ENCODE assay signal across 8 cellular contexts in the genomic region with DNA sequence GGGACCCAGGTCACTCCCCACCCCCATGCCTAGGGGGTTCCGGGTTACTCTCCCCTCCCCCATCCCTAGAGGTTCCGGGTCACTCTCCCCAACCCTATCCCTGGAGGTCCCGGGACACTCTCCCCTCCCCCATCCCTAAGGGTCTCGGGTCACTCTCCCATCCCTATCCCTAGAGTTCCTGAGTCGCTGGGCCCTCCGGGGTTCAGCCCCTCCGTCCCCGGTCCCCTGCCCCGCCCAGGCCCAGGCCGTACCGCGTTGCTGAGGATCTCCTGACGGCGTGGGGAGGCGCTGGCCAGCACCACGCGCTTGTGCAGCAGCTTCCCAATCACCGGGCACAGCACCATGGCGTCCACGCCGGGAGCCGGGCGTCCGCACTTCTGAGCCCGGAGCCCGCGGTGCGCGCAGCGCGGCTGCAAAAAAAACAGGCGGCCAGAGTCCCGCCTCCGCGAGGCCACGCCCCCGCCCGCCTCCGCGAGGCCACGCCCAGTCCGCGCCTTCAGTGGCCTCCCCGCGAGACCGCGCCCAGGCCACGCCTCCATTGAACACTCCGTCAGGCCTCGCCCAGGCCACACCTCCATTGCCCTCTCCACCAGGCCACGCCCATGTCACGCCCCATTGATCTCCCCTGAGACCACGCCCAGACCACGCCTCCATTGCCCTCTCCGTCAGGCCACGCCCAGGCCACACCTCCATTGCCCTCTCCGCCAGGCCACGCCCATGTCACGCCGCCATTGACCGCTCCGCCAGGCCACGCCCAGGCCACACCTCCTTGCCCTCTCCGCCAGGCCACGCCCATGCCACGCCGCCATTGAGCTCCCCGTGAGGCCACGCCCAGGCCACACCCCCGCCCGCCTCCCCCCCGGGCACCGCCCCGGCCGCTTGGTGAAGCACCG. TPM values are rescaled to one million over a fixed set of nuclear protein-coding genes. Genes with fewer than 3 reads are reported as not detected.
DNase-seq lines count a peak whose midpoint lies in the region; ATAC-seq and TF ChIP-seq lines count a peak whose summit lies in the region.

A gene with protein sequence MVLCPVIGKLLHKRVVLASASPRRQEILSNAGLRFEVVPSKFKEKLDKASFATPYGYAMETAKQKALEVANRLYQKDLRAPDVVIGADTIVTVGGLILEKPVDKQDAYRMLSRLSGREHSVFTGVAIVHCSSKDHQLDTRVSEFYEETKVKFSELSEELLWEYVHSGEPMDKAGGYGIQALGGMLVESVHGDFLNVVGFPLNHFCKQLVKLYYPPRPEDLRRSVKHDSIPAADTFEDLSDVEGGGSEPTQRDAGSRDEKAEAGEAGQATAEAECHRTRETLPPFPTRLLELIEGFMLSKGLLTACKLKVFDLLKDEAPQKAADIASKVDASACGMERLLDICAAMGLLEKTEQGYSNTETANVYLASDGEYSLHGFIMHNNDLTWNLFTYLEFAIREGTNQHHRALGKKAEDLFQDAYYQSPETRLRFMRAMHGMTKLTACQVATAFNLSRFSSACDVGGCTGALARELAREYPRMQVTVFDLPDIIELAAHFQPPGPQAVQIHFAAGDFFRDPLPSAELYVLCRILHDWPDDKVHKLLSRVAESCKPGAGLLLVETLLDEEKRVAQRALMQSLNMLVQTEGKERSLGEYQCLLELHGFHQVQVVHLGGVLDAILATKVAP (minus strand): TSS at position 413 of the 893 bp plus-strand sequence. CDS start 69 bp downstream, at position 344.

- POLR2A ChIA-PET in CD4-positive, alpha-beta memory T cell (lab: Charles Lee; ENCODE audit: partially characterized antibody) = no interaction called here
- POLR2A ChIA-PET in naive thymus-derived CD8-positive, alpha-beta T cell (lab: Charles Lee) = no interaction called here

- H3K36me3 ChIP-seq in CD4-positive, alpha-beta memory T cell (ENCODE audit: insufficient read depth, low read length) = no peaks in the 10 kb centered on the region
- H3K36me3 ChIP-seq in esophagus muscularis mucosa = no peaks in the 10 kb centered on the region

- H3K4me3 ChIP-seq in CD4-positive, alpha-beta memory T cell (ENCODE audit: low read length in 2 of 2) = peak within 1 kb of the TSS; percentile 78 to 94
- peak within 1 kb of the TSS; percentile 82 to 99 (median 98) for H3K4me3 ChIP-seq in esophagus muscularis mucosa

- no peaks in the 10 kb centered on the region for H3K9me3 ChIP-seq in CD4-positive, alpha-beta memory T cell (ENCODE audit: control insufficient read depth in 1 of 2, low read length in 2 of 2)
- H3K9me3 ChIP-seq in esophagus muscularis mucosa = no peaks in the 10 kb centered on the region

- no peak for TF ChIP-seq CTCF in esophagus muscularis mucosa (IDR thresholded peaks at IDR 0.05)

- H3K4me3 Mint-ChIP-seq in CD4-positive, alpha-beta memory T cell = peak within 1 kb of the TSS; percentile 83 to 93 (median 90)
- H3K4me3 Mint-ChIP-seq in IgD-negative memory B cell = peak within 1 kb of the TSS; percentile 55 to 92 (median 90)
- peak within 1 kb of the TSS; percentile 82 to 97 (median 88) for H3K4me3 Mint-ChIP-seq in naive thymus-derived CD8-positive, alpha-beta T cell
- H3K4me3 Mint-ChIP-seq in stimulated activated naive CD8-positive, alpha-beta T cell treated with anti-CD3 and anti-CD28 coated beads, Interleukin-15, Interleukin-2, amounts not matched to agents 100 ng/mL and 50 ng/mL, for 24 hours = peak within 1 kb of the TSS; percentile 86

- peaks cover 43% of the 10 kb centered on the region for H3K4me1 ChIP-seq in CD4-positive, alpha-beta memory T cell (ENCODE audit: insufficient read depth, low read length)
- peaks cover 14 to 37% (median 23%) of the 10 kb centered on the region in 4 donors for H3K4me1 ChIP-seq in esophagus muscularis mucosa

- no peak for TF ChIP-seq POLR2A in esophagus muscularis mucosa (IDR thresholded peaks at IDR 0.05; ENCODE audit: low read depth)

- H3K27ac Mint-ChIP-seq in CD4-positive, alpha-beta memory T cell = peak within 1 kb of the TSS; percentile 87 to 98 (median 96)
- H3K27ac Mint-ChIP-seq in IgD-negative memory B cell = peak within 1 kb of the TSS; percentile 47 to 95 (median 92)
- peak within 1 kb of the TSS; percentile 83 to 99 (median 92) for H3K27ac Mint-ChIP-seq in naive thymus-derived CD8-positive, alpha-beta T cell
- peak within 1 kb of the TSS; percentile 88 for H3K27ac Mint-ChIP-seq in stimulated activated naive CD8-positive, alpha-beta T cell treated with anti-CD3 and anti-CD28 coated beads, Interleukin-15, Interleukin-2, amounts not matched to agents 100 ng/mL and 50 ng/mL, for 24 hours

- TF ChIP-seq EP300 in esophagus muscularis mucosa (IDR thresholded peaks at IDR 0.05) = no peak

- H3K4me1 Mint-ChIP-seq in CD4-positive, alpha-beta memory T cell = peaks cover 17 to 36% (median 25%) of the 10 kb centered on the region in 4 donors
- peaks cover 5 to 15% (median 10%) of the 10 kb centered on the region in 3 donors for H3K4me1 Mint-ChIP-seq in IgD-negative memory B cell
- H3K4me1 Mint-ChIP-seq in naive thymus-derived CD8-positive, alpha-beta T cell = peaks cover 30 to 46% (median 37%) of the 10 kb centered on the region in 4 donors
- H3K4me1 Mint-ChIP-seq in stimulated activated naive CD8-positive, alpha-beta T cell treated with anti-CD3 and anti-CD28 coated beads, Interleukin-15, Interleukin-2, amounts not matched to agents 100 ng/mL and 50 ng/mL, for 24 hours (ENCODE audit: low read depth) = peaks cover 22% of the 10 kb centered on the region

- no peaks in the 10 kb centered on the region for H3K27me3 Mint-ChIP-seq in CD4-positive, alpha-beta memory T cell
- H3K27me3 Mint-ChIP-seq in IgD-negative memory B cell = peaks cover 2% of the 10 kb centered on the region
- no peaks in the 10 kb centered on the region for H3K27me3 Mint-ChIP-seq in naive thymus-derived CD8-positive, alpha-beta T cell
- no peaks in the 10 kb centered on the region for H3K27me3 Mint-ChIP-seq in stimulated activated naive CD8-positive, alpha-beta T cell treated with anti-CD3 and anti-CD28 coated beads, Interleukin-15, Interleukin-2, amounts not matched to agents 100 ng/mL and 50 ng/mL, for 24 hours

- peak; percentile 99 to 100 (median 99) for DNase-seq in CD4-positive, alpha-beta memory T cell
- peak; percentile 100 for DNase-seq in activated CD8-positive, alpha-beta memory T cell treated with anti-CD3 and anti-CD28 coated beads, Interleukin-2, amount 50 U/mL, for 48 hours
- DNase-seq in esophagus muscularis mucosa (ENCODE audit: extremely low spot score) (peak; percentile 100), NCI-H524 (lab: John Stamatoyannopoulos, UW) (no peak)
- DNase-seq in naive thymus-derived CD8-positive, alpha-beta T cell = peak; percentile 99 to 100 (median 100)

- intact Hi-C loops in CD4-positive, alpha-beta memory T cell (cut with micrococcal nuclease) = loop anchor here (1.0 to 2.0 kb wide), 9 partner anchors 60 to 1239 kb away; a partner anchor contains a TSS
- intact Hi-C loops in esophagus muscularis mucosa (cut with DNase I) = loop anchor here (5.0 to 10.0 kb wide), 6 partner anchors 140 to 1242 kb away; a partner anchor contains a TSS

- H3K36me3 Mint-ChIP-seq in CD4-positive, alpha-beta memory T cell = peaks cover 15 to 18% of the 10 kb centered on the region in 2 donors
- no peaks in the 10 kb centered on the region for H3K36me3 Mint-ChIP-seq in IgD-negative memory B cell
- peaks cover 0 to 14% (median 7%) of the 10 kb centered on the region in 3 donors for H3K36me3 Mint-ChIP-seq in naive thymus-derived CD8-positive, alpha-beta T cell
- H3K36me3 Mint-ChIP-seq in stimulated activated naive CD8-positive, alpha-beta T cell treated with anti-CD3 and anti-CD28 coated beads, Interleukin-15, Interleukin-2, amounts not matched to agents 100 ng/mL and 50 ng/mL, for 24 hours (ENCODE audit: low read depth) = peaks cover 24% of the 10 kb centered on the region

- no peaks in the 10 kb centered on the region for H3K27me3 ChIP-seq in CD4-positive, alpha-beta memory T cell (ENCODE audit: insufficient read depth, low read length)
- no peaks in the 10 kb centered on the region for H3K27me3 ChIP-seq in esophagus muscularis mucosa

- peak within 1 kb of the TSS; percentile 81 for H3K27ac ChIP-seq in CD4-positive, alpha-beta memory T cell (ENCODE audit: low read depth, low read length)
- H3K27ac ChIP-seq in esophagus muscularis mucosa (replicated peaks in 1 of 4) = peak within 1 kb of the TSS; percentile 86 to 96 (median 94)

- peaks cover 2 to 15% (median 8%) of the 10 kb centered on the region in 8 donors for H3K9me3 Mint-ChIP-seq in CD4-positive, alpha-beta memory T cell
- H3K9me3 Mint-ChIP-seq in IgD-negative memory B cell = peaks cover 0 to 4% (median 2%) of the 10 kb centered on the region in 3 donors
- peaks cover 0 to 18% (median 9%) of the 10 kb centered on the region in 9 donors for H3K9me3 Mint-ChIP-seq in naive thymus-derived CD8-positive, alpha-beta T cell
- peaks cover 15% of the 10 kb centered on the region for H3K9me3 Mint-ChIP-seq in stimulated activated naive CD8-positive, alpha-beta T cell treated with anti-CD3 and anti-CD28 coated beads, Interleukin-15, Interleukin-2, amounts not matched to agents 100 ng/mL and 50 ng/mL, for 24 hours

- CTCF ChIA-PET in CD4-positive, alpha-beta memory T cell (lab: Charles Lee; ENCODE audit: partially characterized antibody) = no interaction called here

- WGBS in esophagus muscularis mucosa = under 1% methylated on average over 35 of the region's 76 CpGs

- ATAC-seq in GM21515 (IDR thresholded peaks at IDR 0.05; ENCODE audit: unreplicated experiment) = peak; percentile 67
- ATAC-seq in naive thymus-derived CD8-positive, alpha-beta T cell = peak; percentile 71

RNA-seq across cellular contexts. Expression of the gene that starts here (rescaled TPM):
- total RNA-seq in CD4-positive, alpha-beta memory T cell = 10 to 100 TPM; 35.9 to 37.9 TPM
- polyA plus RNA-seq in CD4-positive, alpha-beta memory T cell = 10 to 100 TPM; 35.0 to 50.4 TPM
- 50.1 TPM for polyA plus RNA-seq in IgD-negative memory B cell
- 10 to 100 TPM; 28.7 to 52.2 (median 32.8) TPM for total RNA-seq in esophagus muscularis mucosa
- total RNA-seq in naive thymus-derived CD8-positive, alpha-beta T cell = 10 to 100 TPM; 24.9 to 27.2 TPM
- 10 to 100 TPM; 37.8 to 43.6 (median 42.3) TPM for polyA plus RNA-seq in naive thymus-derived CD8-positive, alpha-beta T cell

Comparison
In these comparisons a context has a peak if more than half of its experiments do, and no peak if none do; other contexts are left out.
1. DNase-seq: peak in CD4-positive, alpha-beta memory T cell (5 of 5), activated CD8-positive, alpha-beta memory T cell treated with anti-CD3 and anti-CD28 coated beads, Interleukin-2, amount 50 U/mL, for 48 hours (single experiment), esophagus muscularis mucosa (single experiment) and naive thymus-derived CD8-positive, alpha-beta T cell (10 of 10); none in NCI-H524 (0 of 2).
2. Peak in every context shown above with its lines, with median percentiles within 50 percentile points of each other: H3K27ac Mint-ChIP-seq and H3K4me3 Mint-ChIP-seq.